26 cellular contexts compared by ENCODE assay signal in genomic region chrX:123713841-123714240, GRCh38. TPM values are rescaled to one million over a fixed set of nuclear protein-coding genes. Genes with fewer than 3 reads are reported as not detected.
DNase-seq lines count a peak whose midpoint lies in the region; ATAC-seq and TF ChIP-seq lines count a peak whose summit lies in the region.
"Had no signal": no experiment of that assay in that cellular context is flagged by ENCODE, and none has a peak within 500 bp of the region (broad histone marks: within the 10 kb centered on the region; RNA-seq: fewer than 3 reads in every experiment).

No MANE protein-coding gene starts in this region.

- no peak overlapping the region for H3K27ac ChIP-seq in BLaER1
- no peak overlapping the region for H3K27ac ChIP-seq in DOHH2 (ENCODE audit: low read depth, low read length)
- peak overlapping the region; percentile 69 for H3K27ac ChIP-seq in PC-3 (ENCODE audit: low read length)
- H3K27ac ChIP-seq in dorsolateral prefrontal cortex: no peak overlapping the region
- H3K27ac ChIP-seq: psoas muscle, SJSA1, WERI-Rb-1 had no signal

- no peak overlapping the region for H2AFZ ChIP-seq in PC-3 (ENCODE audit: low read length)

- POLR2A ChIA-PET in PC-3 (lab: Charles Lee; ENCODE audit: unreplicated experiment): interaction anchor here (0.6 kb wide), 1 partner anchor 17 kb away, joined by 3 read pairs; no protein-coding TSS in a partner anchor

- H3K9me3 Mint-ChIP-seq in mesothelial cell of epicardium: peaks cover 28% of the 10 kb centered on the region
- H3K9me3 Mint-ChIP-seq: dendritic cell treated with granulocyte-macrophage colony-stimulating factor and Interleukin-4, amounts not matched to agents 40 ng/mL and 50 ng/mL, for 4 days had no signal

- peaks cover 91% of the 10 kb centered on the region for H3K79me2 ChIP-seq in DOHH2 (ENCODE audit: control insufficient read depth, low read length)
- peaks cover 89% of the 10 kb centered on the region for H3K79me2 ChIP-seq in PC-3 (ENCODE audit: low read length)

- H3K4me1 Mint-ChIP-seq in mesothelial cell of epicardium: peaks cover 6% of the 10 kb centered on the region

- no peak overlapping the region for H3K4me3 Mint-ChIP-seq in mesothelial cell of epicardium
- H3K4me3 Mint-ChIP-seq: CD14-positive monocyte; dendritic cell treated with granulocyte-macrophage colony-stimulating factor and Interleukin-4, amounts not matched to agents 40 ng/mL and 50 ng/mL, for 4 days had no signal

- peaks cover 29% of the 10 kb centered on the region for H3K36me3 ChIP-seq in BLaER1
- H3K36me3 ChIP-seq in DOHH2 (ENCODE audit: control insufficient read depth, low read length): peaks cover 14% of the 10 kb centered on the region
- H3K36me3 ChIP-seq in PC-3 (ENCODE audit: low read depth, low read length): no peaks in the 10 kb centered on the region
- H3K36me3 ChIP-seq: SJSA1, WERI-Rb-1 had no signal

- TF ChIP-seq CTCF in DOHH2 (IDR thresholded peaks at IDR 0.05; ENCODE audit: low read depth, low read length, poor library complexity, severe bottlenecking) (no peak), PC-3 (conservative IDR thresholded peaks at IDR 0.05; ENCODE audit: low read depth, low read length) (no peak), mesothelial cell of epicardium (IDR thresholded peaks at IDR 0.05; ENCODE audit: unreplicated experiment) (no peak), dorsolateral prefrontal cortex (IDR thresholded peaks at IDR 0.05 in 54 of 56, conservative IDR thresholded peaks at IDR 0.05 in 2 of 56; ENCODE audit: low read depth in 1 of 56, partially characterized antibody in 56 of 56) (no peak)

- peaks cover 13% of the 10 kb centered on the region for H3K36me3 Mint-ChIP-seq in mesothelial cell of epicardium

- no peaks in the 10 kb centered on the region for H3K9me2 ChIP-seq in DOHH2 (replicated peaks; ENCODE audit: control insufficient read depth, low read length)
- no peaks in the 10 kb centered on the region for H3K9me2 ChIP-seq in PC-3 (replicated peaks; ENCODE audit: low read length)

- intact Hi-C loops in PC-3 (cut with micrococcal nuclease): no loop called here
- intact Hi-C loops in dorsolateral prefrontal cortex (cut with DNase I): no loop called here

- DNase-seq in PC-3 (peak; percentile 21), mesothelial cell of epicardium (ENCODE audit: low spot score in 2 of 2, unreplicated experiment in 2 of 2) (no peak), dorsolateral prefrontal cortex (no peak)
- no peak for DNase-seq in effector CD4-positive, alpha-beta T cell
- DNase-seq: activated CD4-positive, alpha-beta T cell treated with anti-CD3 and anti-CD28 coated beads for 4 hours; activated effector memory CD4-positive, alpha-beta T cell treated with Interleukin-2 at 50 U/mL for 16 hours; central memory CD4-positive, alpha-beta T cell; DND-41; H7; NCI-H1417 treated with DMSO at 0.1 percent for 48 hours; NCI-H2081; NCI-H345; NCI-H748 treated with DMSO at 0.1 percent for 48 hours; psoas muscle; RPMI8226; stimulated activated CD4-positive, alpha-beta T cell treated with anti-CD3 and anti-CD28 coated beads, Interleukin-15, amount 100 ng/mL, for 24 hours; stimulated activated CD4-positive, alpha-beta T cell treated with anti-CD3 and anti-CD28 coated beads, Interleukin-4, amount 100 ng/mL, for 4 hours; substantia nigra; WERI-Rb-1 had no signal

- CTCF ChIA-PET in PC-3 (lab: Charles Lee): no interaction called here

- H3K4me3 ChIP-seq in BLaER1: no peak overlapping the region
- peak overlapping the region; percentile 28; the same call in 1 of the 2 replicates for H3K4me3 ChIP-seq in DOHH2 (ENCODE audit: low read length)
- no peak overlapping the region for H3K4me3 ChIP-seq in PC-3 (ENCODE audit: low read length)
- H3K4me3 ChIP-seq in dorsolateral prefrontal cortex: no peak overlapping the region
- H3K4me3 ChIP-seq: psoas muscle, SJSA1 had no signal

- BruUV-seq in PC-3 (replicated peaks; lab: Mats Ljungman, UMichigan): no TSS peak

- peak; percentile 71 for ATAC-seq in PC-3
- ATAC-seq in GM18873 (IDR thresholded peaks at IDR 0.05; ENCODE audit: low FRiP score, unreplicated experiment): no peak
- ATAC-seq in HG03095 (IDR thresholded peaks at IDR 0.05; ENCODE audit: unreplicated experiment): no peak
- ATAC-seq: psoas muscle had no signal

- H3K27me3 Mint-ChIP-seq in mesothelial cell of epicardium (ENCODE audit: low read depth): no peaks in the 10 kb centered on the region
- H3K27me3 Mint-ChIP-seq: dendritic cell treated with granulocyte-macrophage colony-stimulating factor and Interleukin-4, amounts not matched to agents 40 ng/mL and 50 ng/mL, for 4 days had no signal

- peaks cover 12% of the 10 kb centered on the region for H3K4me1 ChIP-seq in BLaER1
- peaks cover 44% of the 10 kb centered on the region for H3K4me1 ChIP-seq in DOHH2 (ENCODE audit: control insufficient read depth, low read length)
- H3K4me1 ChIP-seq in PC-3 (ENCODE audit: insufficient read depth, low read length): peaks cover 17% of the 10 kb centered on the region
- H3K4me1 ChIP-seq: psoas muscle, SJSA1 had no signal

- H3K9ac ChIP-seq in BLaER1: no peak overlapping the region; the same call in 1 of the 2 replicates
- H3K9ac ChIP-seq in PC-3 (ENCODE audit: low read length): peak overlapping the region; percentile 45

- H3K27ac Mint-ChIP-seq in mesothelial cell of epicardium: peak overlapping the region; percentile 68
- H3K27ac Mint-ChIP-seq: dendritic cell treated with granulocyte-macrophage colony-stimulating factor and Interleukin-4, amounts not matched to agents 40 ng/mL and 50 ng/mL, for 4 days had no signal

- H3K27me3 ChIP-seq in BLaER1: peaks cover 40% of the 10 kb centered on the region
- no peaks in the 10 kb centered on the region for H3K27me3 ChIP-seq in DOHH2 (ENCODE audit: control insufficient read depth, low read length)
- no peaks in the 10 kb centered on the region for H3K27me3 ChIP-seq in PC-3 (ENCODE audit: low read length)
- peaks cover 0 to 13% (median 0%) of the 10 kb centered on the region in 45 donors for H3K27me3 ChIP-seq in dorsolateral prefrontal cortex
- H3K27me3 ChIP-seq: SJSA1 had no signal

- H4K20me1 ChIP-seq in BLaER1 (peaks cover 91% of the 10 kb centered on the region), DOHH2 (ENCODE audit: control insufficient read depth, insufficient read depth, low read depth, low read length) (no peaks in the 10 kb centered on the region; the same call in 1 of the 2 replicates), PC-3 (ENCODE audit: low read length) (0 out of 2 replicates have a peak, but pooled peaks cover 10% of the 10 kb centered on the region)

- H3K4me2 ChIP-seq in BLaER1 (peak overlapping the region; percentile 35; the same call in 1 of the 2 replicates), DOHH2 (ENCODE audit: low read length) (peak overlapping the region; percentile 34), PC-3 (ENCODE audit: low read length) (peak overlapping the region; percentile 26)

- H3F3A ChIP-seq in DOHH2 (ENCODE audit: control insufficient read depth, insufficient read depth): no peaks in the 10 kb centered on the region
- H3F3A ChIP-seq in PC-3 (ENCODE audit: low read length, unreplicated experiment): no peaks in the 10 kb centered on the region

- H3K9me3 ChIP-seq in BLaER1 (peaks cover 25% of the 10 kb centered on the region), DOHH2 (ENCODE audit: control insufficient read depth, insufficient read depth, low read length) (no peaks in the 10 kb centered on the region), PC-3 (ENCODE audit: low read length) (no peaks in the 10 kb centered on the region)
- H3K9me3 ChIP-seq: SJSA1 had no signal

RNA-seq across cellular contexts. Expression of gene THOC2, which starts 19.0 kb away (rescaled TPM):
- 69.1 and 78.0 TPM in 2 replicates for total RNA-seq in PC-3 (2014; rRNA removed)
- 117 to 121 TPM (median 119 TPM) in 3 replicates for total RNA-seq in mesothelial cell of epicardium
- total RNA-seq in dorsolateral prefrontal cortex: 10 to 100 TPM; 45.2 to 86.1 (median 59.5) TPM
